Comparison of ENCODE assay signal across 8 cellular contexts in genomic region chrX:68828740-68829593, GRCh38. TPM values are rescaled to one million over a fixed set of nuclear protein-coding genes. Genes with fewer than 3 reads are reported as not detected.
DNase-seq lines count a peak whose midpoint lies in the region; ATAC-seq, FAIRE-seq and TF ChIP-seq lines count a peak whose summit lies in the region.

EFNB1 (plus strand) TSS chrX:68829021; CDS start chrX:68829777, 756 bp downstream.

- intact Hi-C loops in activated CD4-positive, alpha-beta T cell treated with anti-CD3 and anti-CD28 coated beads for 36 hours (cut with DNase I, micrococcal nuclease) = loop anchor here (1.0 to 10.0 kb wide), 6 partner anchors 322 to 1303 kb away; partner anchors contain the start of genes IGBP1 (in 1 of the 2) and PJA1 (in 1 of the 2)

- no peaks in the 10 kb centered on the region for H3K27me3 Mint-ChIP-seq in activated CD4-positive, alpha-beta T cell treated with anti-CD3 and anti-CD28 coated beads for 36 hours

- no peak for TF ChIP-seq CTCF in AG10803 (conservative IDR thresholded peaks at IDR 0.05; ENCODE audit: low read length)

- CTCF ChIA-PET in activated CD4-positive, alpha-beta T cell treated with anti-CD3 and anti-CD28 coated beads for 36 hours (lab: Charles Lee) = interaction anchor here (0.5 to 3.3 kb wide), 19 partner anchors 8 to 456 kb away, joined by 3 to 43 read pairs (median 3); no protein-coding TSS in a partner anchor

- peak within 1 kb of the TSS; percentile 76 for H3K27ac Mint-ChIP-seq in activated CD4-positive, alpha-beta T cell treated with anti-CD3 and anti-CD28 coated beads for 36 hours

- H3K4me3 ChIP-seq in AG10803 (ENCODE audit: low read length) = peak within 1 kb of the TSS; percentile 68

- peak within 1 kb of the TSS; percentile 79 for H3K4me3 Mint-ChIP-seq in activated CD4-positive, alpha-beta T cell treated with anti-CD3 and anti-CD28 coated beads for 36 hours

- H3K9me3 Mint-ChIP-seq in activated CD4-positive, alpha-beta T cell treated with anti-CD3 and anti-CD28 coated beads for 36 hours (ENCODE audit: low read depth) = no peaks in the 10 kb centered on the region

- POLR2A ChIA-PET in activated CD4-positive, alpha-beta T cell treated with anti-CD3 and anti-CD28 coated beads for 36 hours (lab: Charles Lee) = interaction anchor here (0.6 to 1.4 kb wide), 2 partner anchors 336 to 1627 kb away, joined by 4 to 5 read pairs; partner anchors contain the start of gene PJA1

- ATAC-seq in GM19025 (IDR thresholded peaks at IDR 0.05; ENCODE audit: low read depth, unreplicated experiment) (peak; percentile 93), HG03280 (IDR thresholded peaks at IDR 0.05; ENCODE audit: unreplicated experiment) (peak; percentile 98)
- ATAC-seq in activated CD4-positive, alpha-beta T cell treated with anti-CD3 and anti-CD28 coated beads for 36 hours = peak; percentile 86

- DNase-seq in AG10803 (ENCODE audit: low read depth) = peak; percentile 96
- DNase-seq in NCI-H510A (lab: John Stamatoyannopoulos, UW) = peak; percentile 86
- DNase-seq in activated CD4-positive, alpha-beta T cell treated with anti-CD3 and anti-CD28 coated beads for 36 hours = peak; percentile 90
- DNase-seq in kidney tubule cell (ENCODE audit: low spot score) = peak; percentile 96
- DNase-seq in stimulated activated CD4-positive, alpha-beta T cell treated with anti-CD3 and anti-CD28 coated beads, Interleukin-1b, Interleukin-23, amount 100 ng/mL, for 1 hour (ENCODE audit: low read depth in 2 of 2) = peak; percentile 53 to 68

- H3K36me3 Mint-ChIP-seq in activated CD4-positive, alpha-beta T cell treated with anti-CD3 and anti-CD28 coated beads for 36 hours (ENCODE audit: low read depth) = no peaks in the 10 kb centered on the region

- peak; percentile 5 for FAIRE-seq in colon (lab: Jason Lieb, UNC)

- peaks cover 20% of the 10 kb centered on the region for H3K4me1 Mint-ChIP-seq in activated CD4-positive, alpha-beta T cell treated with anti-CD3 and anti-CD28 coated beads for 36 hours

RNA-seq across cellular contexts. Expression of gene EFNB1, which starts in this region (rescaled TPM):
- 1 to 10 TPM; 3.8 to 3.9 TPM for total RNA-seq in activated CD4-positive, alpha-beta T cell treated with anti-CD3 and anti-CD28 coated beads for 36 hours

Comparison
In these comparisons a context has a peak if more than half of its experiments do, and no peak if none do; other contexts are left out.
1. Peak in every context shown above with its lines: DNase-seq, ATAC-seq and H3K4me3 ChIP-seq.